11 cellular contexts compared by ENCODE assay signal in genomic region chr1:101410048-101410878, GRCh38.
DNase-seq lines count a peak whose midpoint lies in the region; ATAC-seq and TF ChIP-seq lines count a peak whose summit lies in the region.
"Had no signal": no experiment of that assay in that cellular context is flagged by ENCODE, and none has a peak within 500 bp of the region (broad histone marks: within the 10 kb centered on the region; RNA-seq: fewer than 3 reads in every experiment).

No MANE protein-coding gene starts in this region.

- no peaks in the 10 kb centered on the region for H3K36me3 Mint-ChIP-seq in activated T-helper 1 cell treated with anti-CD3 and anti-CD28 coated beads, Interleukin-12 subunit alpha, Interleukin-12 subunit beta, Interleukin-2, Interleukin-4 antibody, amounts not matched to agents 30 ng/mL and 10 ng/mL and 1 ng/mL, durations not matched to agents 14 hours and 24 hours and 36 hours (ENCODE audit: low read depth)
- no peaks in the 10 kb centered on the region for H3K36me3 Mint-ChIP-seq in MCF 10A (ENCODE audit: insufficient read depth, unreplicated experiment)

- intact Hi-C loops in spleen (cut with DNase I; ENCODE audit: low total_unique reads) (no loop called here), MCF 10A (cut with micrococcal nuclease) (no loop called here)
- intact Hi-C loops in activated T-helper 1 cell treated with anti-CD3 and anti-CD28 coated beads, Interleukin-12 subunit alpha, Interleukin-12 subunit beta, Interleukin-2, Interleukin-4 antibody, amounts not matched to agents 30 ng/mL and 10 ng/mL and 1 ng/mL, durations not matched to agents 14 hours and 24 hours and 36 hours (cut with micrococcal nuclease): no loop called here

- H3K4me3 ChIP-seq in spleen: no peak overlapping the region
- H3K4me3 ChIP-seq: ascending aorta had no signal

- no peak for TF ChIP-seq CTCF in spleen (IDR thresholded peaks at IDR 0.05 in 8 of 11, conservative IDR thresholded peaks at IDR 0.05 in 3 of 11)
- no peak for TF ChIP-seq CTCF in MCF 10A (IDR thresholded peaks at IDR 0.05; ENCODE audit: unreplicated experiment)

- peaks cover 19% of the 10 kb centered on the region for H3K27me3 Mint-ChIP-seq in activated T-helper 1 cell treated with anti-CD3 and anti-CD28 coated beads, Interleukin-12 subunit alpha, Interleukin-12 subunit beta, Interleukin-2, Interleukin-4 antibody, amounts not matched to agents 30 ng/mL and 10 ng/mL and 1 ng/mL, durations not matched to agents 14 hours and 24 hours and 36 hours (ENCODE audit: insufficient read depth)
- H3K27me3 Mint-ChIP-seq in MCF 10A (ENCODE audit: insufficient read depth, unreplicated experiment): peaks cover 67% of the 10 kb centered on the region

- no peaks in the 10 kb centered on the region for H3K27me3 ChIP-seq in spleen (replicated peaks in 1 of 7)
- H3K27me3 ChIP-seq: ascending aorta had no signal

- H3K4me3 Mint-ChIP-seq in activated T-helper 1 cell treated with anti-CD3 and anti-CD28 coated beads, Interleukin-12 subunit alpha, Interleukin-12 subunit beta, Interleukin-2, Interleukin-4 antibody, amounts not matched to agents 30 ng/mL and 10 ng/mL and 1 ng/mL, durations not matched to agents 14 hours and 24 hours and 36 hours: no peak overlapping the region
- H3K4me3 Mint-ChIP-seq in MCF 10A (ENCODE audit: unreplicated experiment): no peak overlapping the region

- no TSS peak for BruUV-seq in MCF 10A (replicated peaks; lab: Mats Ljungman, UMichigan)

- DNase-seq in activated CD4-positive, CD25-positive, alpha-beta regulatory T cell (lab: John Stamatoyannopoulos, UW): no peak
- DNase-seq in spleen (no peak), MCF 10A (ENCODE audit: unreplicated experiment) (no peak)
- DNase-seq in activated T-helper 1 cell treated with anti-CD3 and anti-CD28 coated beads, Interleukin-12 subunit alpha, Interleukin-12 subunit beta, Interleukin-2, Interleukin-4 antibody, amounts not matched to agents 30 ng/mL and 10 ng/mL and 1 ng/mL, durations not matched to agents 14 hours and 24 hours and 36 hours (ENCODE audit: low spot score): no peak
- no peak for DNase-seq in stimulated activated CD4-positive, alpha-beta T cell treated with anti-CD3 and anti-CD28 coated beads, Interleukin-1b, Interleukin-23, amount 100 ng/mL, for 48 hours
- DNase-seq: foreskin fibroblast, NCI-H146 had no signal

- WGBS in spleen, 5 donors: 12 to 19% (median 18%) methylated on average over 3 of the region's 3 CpGs

- peak; percentile 20 to 21 for ATAC-seq in activated CD4-positive, CD25-positive, alpha-beta regulatory T cell treated with anti-CD3 and anti-CD28 coated beads, Interleukin-2, amount 50 U/mL, for 24 hours
- ATAC-seq in HG02571 (IDR thresholded peaks at IDR 0.05; ENCODE audit: unreplicated experiment): peak; percentile 42
- ATAC-seq in HG03558 (IDR thresholded peaks at IDR 0.05; ENCODE audit: extremely low read depth, unreplicated experiment): peak; percentile 31

- H3K27ac ChIP-seq in spleen: peak overlapping the region in 7 of 8 donors; percentile 20 to 65 (median 59)
- H3K27ac ChIP-seq: ascending aorta had no signal

- peaks cover 4 to 52% (median 19%) of the 10 kb centered on the region in 6 donors for H3K4me1 ChIP-seq in spleen
- H3K4me1 ChIP-seq: ascending aorta had no signal

- H3K36me3 ChIP-seq in spleen: no peaks in the 10 kb centered on the region
- H3K36me3 ChIP-seq: ascending aorta had no signal

- POLR2A ChIA-PET in MCF 10A (lab: Yijun Ruan, JAX): no interaction called here

- H3K9me3 ChIP-seq in spleen: peaks cover 0 to 3% (median 0%) of the 10 kb centered on the region in 8 donors
- H3K9me3 ChIP-seq: ascending aorta had no signal

- H3K4me1 Mint-ChIP-seq in activated T-helper 1 cell treated with anti-CD3 and anti-CD28 coated beads, Interleukin-12 subunit alpha, Interleukin-12 subunit beta, Interleukin-2, Interleukin-4 antibody, amounts not matched to agents 30 ng/mL and 10 ng/mL and 1 ng/mL, durations not matched to agents 14 hours and 24 hours and 36 hours (ENCODE audit: low read depth): peaks cover 5% of the 10 kb centered on the region
- no peaks in the 10 kb centered on the region for H3K4me1 Mint-ChIP-seq in MCF 10A (ENCODE audit: insufficient read depth, unreplicated experiment)

- no peak for TF ChIP-seq POLR2A in spleen (IDR thresholded peaks at IDR 0.05)

- CTCF ChIA-PET in MCF 10A (lab: Yijun Ruan, JAX): interaction anchor here (0.5 to 1.0 kb wide), 2 partner anchors 101 to 109 kb away, joined by 3 to 4 read pairs; no protein-coding TSS in a partner anchor

- H3K27ac Mint-ChIP-seq in activated T-helper 1 cell treated with anti-CD3 and anti-CD28 coated beads, Interleukin-12 subunit alpha, Interleukin-12 subunit beta, Interleukin-2, Interleukin-4 antibody, amounts not matched to agents 30 ng/mL and 10 ng/mL and 1 ng/mL, durations not matched to agents 14 hours and 24 hours and 36 hours: no peak overlapping the region
- H3K27ac Mint-ChIP-seq in MCF 10A (ENCODE audit: low read depth, unreplicated experiment): no peak overlapping the region

- H3K9me3 Mint-ChIP-seq in activated T-helper 1 cell treated with anti-CD3 and anti-CD28 coated beads, Interleukin-12 subunit alpha, Interleukin-12 subunit beta, Interleukin-2, Interleukin-4 antibody, amounts not matched to agents 30 ng/mL and 10 ng/mL and 1 ng/mL, durations not matched to agents 14 hours and 24 hours and 36 hours: no peaks in the 10 kb centered on the region
- no peaks in the 10 kb centered on the region for H3K9me3 Mint-ChIP-seq in MCF 10A (ENCODE audit: unreplicated experiment)
